ENCODE assay signal across 1 cellular context in the genomic region with DNA sequence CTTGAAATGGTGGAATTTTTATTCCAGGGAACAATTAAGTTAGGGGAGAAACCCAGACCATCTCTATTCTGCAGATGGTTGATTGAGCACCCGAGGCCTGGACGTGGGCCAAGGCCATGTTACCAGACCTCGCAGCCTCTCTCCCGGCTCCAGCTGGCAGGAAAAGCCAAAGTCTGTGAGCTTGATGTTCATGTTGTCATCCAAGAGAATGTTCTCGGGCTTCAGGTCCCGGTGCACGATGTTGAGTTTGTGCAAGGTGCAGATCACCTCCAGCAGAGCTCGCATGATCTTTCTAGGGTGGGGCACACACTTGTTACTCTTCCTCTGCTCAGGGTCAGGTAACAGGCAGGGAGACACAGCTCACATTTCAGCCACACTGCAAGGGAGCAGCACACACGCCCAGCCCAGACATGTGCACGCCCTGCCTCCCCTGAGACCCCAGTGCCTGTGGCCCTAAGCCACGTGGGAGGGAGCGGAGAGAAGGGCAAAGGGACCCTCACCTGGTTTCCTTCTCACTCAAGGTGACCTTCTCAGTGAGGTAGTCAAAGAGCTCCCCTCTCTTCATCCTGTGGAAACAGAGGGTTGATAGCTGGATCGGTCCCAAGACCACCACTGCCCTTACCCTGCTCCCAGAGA.
TF ChIP-seq lines count a peak whose summit lies in the region.

No MANE protein-coding gene starts in this region.

TF ChIP-seq in GM23338, 12 proteins besides CTCF, POLR2A, EP300 and RAD21 (continued from another document):
- TF ChIP-seq ZNF114 (CRISPR knock-in tag; IDR thresholded peaks at IDR 0.05) (no peak), CREB1 (CRISPR knock-in tag; IDR thresholded peaks at IDR 0.05; ENCODE audit: low read depth) (no peak), NANOG (IDR thresholded peaks at IDR 0.05; ENCODE audit: borderline replicate concordance) (no peak), JUNB (IDR thresholded peaks at IDR 0.05; ENCODE audit: unreplicated experiment) (no peak), EZH2 (IDR thresholded peaks at IDR 0.05; ENCODE audit: low read depth, unreplicated experiment) (no peak), REST (IDR thresholded peaks at IDR 0.05; ENCODE audit: unreplicated experiment) (no peak), POLR2AphosphoS5 (IDR thresholded peaks at IDR 0.05; ENCODE audit: low read depth) (no peak), STAT1 (IDR thresholded peaks at IDR 0.05; ENCODE audit: unreplicated experiment) (no peak)
- TF ChIP-seq, protein P1, sequence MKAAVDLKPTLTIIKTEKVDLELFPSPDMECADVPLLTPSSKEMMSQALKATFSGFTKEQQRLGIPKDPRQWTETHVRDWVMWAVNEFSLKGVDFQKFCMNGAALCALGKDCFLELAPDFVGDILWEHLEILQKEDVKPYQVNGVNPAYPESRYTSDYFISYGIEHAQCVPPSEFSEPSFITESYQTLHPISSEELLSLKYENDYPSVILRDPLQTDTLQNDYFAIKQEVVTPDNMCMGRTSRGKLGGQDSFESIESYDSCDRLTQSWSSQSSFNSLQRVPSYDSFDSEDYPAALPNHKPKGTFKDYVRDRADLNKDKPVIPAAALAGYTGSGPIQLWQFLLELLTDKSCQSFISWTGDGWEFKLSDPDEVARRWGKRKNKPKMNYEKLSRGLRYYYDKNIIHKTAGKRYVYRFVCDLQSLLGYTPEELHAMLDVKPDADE (IDR thresholded peaks at IDR 0.05) = no peak
